ENCODE assay signal across 8 cellular contexts in the genomic region with DNA sequence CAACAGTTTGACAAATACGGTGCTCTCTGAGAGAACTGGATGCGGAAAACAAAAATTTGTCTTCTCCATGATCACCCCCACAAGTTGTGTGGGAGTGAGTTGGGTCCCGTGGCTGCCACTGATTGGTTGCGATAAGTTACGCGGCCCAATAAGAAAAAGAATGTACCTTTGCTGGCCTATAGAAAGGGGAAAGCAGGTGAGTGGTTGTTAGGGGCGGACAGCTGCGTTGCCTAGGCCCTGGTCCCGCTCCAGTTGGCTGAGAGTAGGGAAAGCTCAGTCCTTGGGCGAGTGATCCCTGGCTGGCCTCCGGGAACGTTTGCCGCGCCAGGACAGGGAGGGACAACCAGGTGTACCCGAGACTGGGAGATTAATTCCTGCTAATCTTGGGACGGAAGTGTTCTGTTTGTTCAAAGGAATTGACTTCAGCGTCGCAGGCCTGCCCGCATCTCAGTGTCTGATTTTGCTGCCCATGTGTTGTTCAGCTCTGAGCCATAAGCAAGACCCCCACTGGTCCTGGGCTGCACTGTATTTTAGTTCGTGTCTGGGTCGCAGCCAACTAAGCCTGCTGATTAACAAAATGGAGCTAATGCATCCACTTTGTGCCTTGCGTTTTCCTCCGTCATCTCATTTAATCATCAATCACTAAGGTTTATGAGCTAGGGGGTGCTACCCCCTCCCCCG. TPM values are rescaled to one million over a fixed set of nuclear protein-coding genes. Genes with fewer than 3 reads are reported as not detected.
DNase-seq lines count a peak whose midpoint lies in the region; ATAC-seq and TF ChIP-seq lines count a peak whose summit lies in the region.

No MANE protein-coding gene starts in this region.

- H3K36me3 ChIP-seq in ascending aorta, result peaks cover 29 to 31% of the 10 kb centered on the region in 2 donors

- peak overlapping the region; percentile 89 to 99 for H3K4me3 ChIP-seq in ascending aorta
- peak overlapping the region; percentile 66 for H3K4me3 ChIP-seq in right cardiac atrium (ENCODE audit: low read length)

- H3K4me1 ChIP-seq in ascending aorta (peaks cover 11 to 24% of the 10 kb centered on the region in 2 donors), right cardiac atrium (ENCODE audit: control insufficient read depth, insufficient read depth, low read length) (peaks cover 6% of the 10 kb centered on the region)

- H3K9me3 ChIP-seq in T-helper 17 cell (ENCODE audit: control insufficient read depth, low read length, poor library complexity, severe bottlenecking) (no peaks in the 10 kb centered on the region), ascending aorta (no peaks in the 10 kb centered on the region), right cardiac atrium (ENCODE audit: control insufficient read depth, low read length) (no peaks in the 10 kb centered on the region)

- ATAC-seq in GM18498 (IDR thresholded peaks at IDR 0.05; ENCODE audit: unreplicated experiment) (peak; percentile 71), HG02938 (IDR thresholded peaks at IDR 0.05; ENCODE audit: unreplicated experiment) (peak; percentile 73), T-helper 17 cell (peak; percentile 88), right cardiac atrium (peak; percentile 89 to 91)

- peak overlapping the region; percentile 100 for H3K27ac Mint-ChIP-seq in T-helper 17 cell

- H3K4me1 Mint-ChIP-seq in T-helper 17 cell, result peaks cover 32% of the 10 kb centered on the region

- DNase-seq in NCI-H1694 treated with DMSO at 0.1 percent for 48 hours (lab: John Stamatoyannopoulos, UW) (peak; percentile 95), T-helper 17 cell (peak; percentile 64 to 76 (median 66)), ascending aorta (ENCODE audit: low spot score in 2 of 2) (peak; percentile 91 to 97), right cardiac atrium (peak; percentile 90 to 94 (median 94)), pulmonary artery endothelial cell (ENCODE audit: low read depth, low spot score) (peak; percentile 89), cortex of kidney (lab: John Stamatoyannopoulos, UW) (no peak)

- H3K36me3 Mint-ChIP-seq in T-helper 17 cell (ENCODE audit: low read depth), result peaks cover 5% of the 10 kb centered on the region

- H3K27me3 ChIP-seq in ascending aorta, result no peaks in the 10 kb centered on the region
- no peaks in the 10 kb centered on the region for H3K27me3 ChIP-seq in right cardiac atrium (ENCODE audit: control insufficient read depth, insufficient read depth)

- WGBS in right cardiac atrium, result 2% methylated on average over 24 of the region's 24 CpGs

- intact Hi-C loops in ascending aorta (cut with DNase I), result loop anchor here (1.0 to 5.0 kb wide), 5 partner anchors 16 to 182 kb away; a partner anchor contains a TSS
- intact Hi-C loops in right cardiac atrium (cut with DNase I), result loop anchor here in 2 of 4 donors (2.0 to 10.0 kb wide), 2 partner anchors 46 to 320 kb away; a partner anchor contains a TSS

- no peaks in the 10 kb centered on the region for H3K27me3 Mint-ChIP-seq in T-helper 17 cell

- H3K27ac ChIP-seq in ascending aorta (peak overlapping the region; percentile 95 to 99), right cardiac atrium (ENCODE audit: low read length) (peak overlapping the region; percentile 88)

- H3K4me3 Mint-ChIP-seq in T-helper 17 cell, result peak overlapping the region; percentile 98

- no peak for TF ChIP-seq CTCF in ascending aorta (IDR thresholded peaks at IDR 0.05)

RNA-seq across cellular contexts. Expression of a gene that starts 0.8 kb away (rescaled TPM):
- total RNA-seq in T-helper 17 cell (10 to 100 TPM; 80.6 to 81.1 TPM), ascending aorta (229 TPM), right cardiac atrium (10 to 100 TPM; 28.5 to 40.7 (median 32.8) TPM), pulmonary artery endothelial cell (7.1 and 11.4 TPM in 2 replicates)
- polyA plus RNA-seq in right cardiac atrium, result 17.4 TPM

RNA-seq across cellular contexts. Expression of a gene that starts 13.0 kb away (rescaled TPM):
- 10 to 100 TPM; 42.8 to 44.8 TPM for total RNA-seq in T-helper 17 cell
- 43.2 TPM for total RNA-seq in ascending aorta
- total RNA-seq in right cardiac atrium, result 10 to 100 TPM; 31.1 to 37.7 (median 34.1) TPM
- polyA plus RNA-seq in right cardiac atrium, result 24.8 TPM
- 52.2 and 58.2 TPM in 2 replicates for total RNA-seq in pulmonary artery endothelial cell

RNA-seq across cellular contexts. Expression of a gene that starts 13.2 kb away (rescaled TPM):
- total RNA-seq in T-helper 17 cell (1,000 to 10,000 TPM; 1,401 to 1,408 TPM), ascending aorta (1,253 TPM), right cardiac atrium (100 to 1,000 TPM; 658 to 797 (median 721) TPM), pulmonary artery endothelial cell (222 and 473 TPM in 2 replicates)
- polyA plus RNA-seq in right cardiac atrium, result 686 TPM

RNA-seq across cellular contexts. Expression of a gene that starts 17.6 kb away (rescaled TPM):
- total RNA-seq in T-helper 17 cell (1 to 10 TPM; 7.5 to 8.7 TPM), ascending aorta (35.3 TPM), right cardiac atrium (1 to 10 TPM; 6.4 to 9.2 (median 7.8) TPM), pulmonary artery endothelial cell (10.0 and 11.3 TPM in 2 replicates)
- 11.6 TPM for polyA plus RNA-seq in right cardiac atrium

RNA-seq across cellular contexts. Expression of a gene that starts 23.4 kb away (rescaled TPM):
- total RNA-seq in T-helper 17 cell, result 10 to 100 TPM; 15.2 to 18.5 TPM
- 10.6 TPM for total RNA-seq in ascending aorta
- total RNA-seq in right cardiac atrium, result 10 to 100 TPM; 45.7 to 91.5 (median 52.3) TPM
- 63.5 TPM for polyA plus RNA-seq in right cardiac atrium
- 20.6 and 28.7 TPM in 2 replicates for total RNA-seq in pulmonary artery endothelial cell
